ENCODE assay signal across 1 cellular context in genomic region chr22:27792452-27793165, GRCh38.
TF ChIP-seq lines count a peak whose summit lies in the region.

No MANE protein-coding gene starts in this region.

TF ChIP-seq in HEK293, 187 proteins besides CTCF, POLR2A, EP300 and RAD21 (continued from another document):
- TF ChIP-seq OSR2 (tag by site-specific recombination; IDR thresholded peaks at IDR 0.05) (peak; percentile 98), ZNF596 (tag by site-specific recombination; IDR thresholded peaks at IDR 0.05) (no peak), PRDM4 (tag by site-specific recombination; IDR thresholded peaks at IDR 0.05) (peak; percentile 27; the same call in 1 of the 2 replicates), ZNF692 (tag by site-specific recombination; IDR thresholded peaks at IDR 0.05) (0 out of 2 replicates have a peak, but pooled peaks have one; percentile 16), ZNF843 (tag by site-specific recombination; IDR thresholded peaks at IDR 0.05) (0 out of 2 replicates have a peak, but pooled peaks have one; percentile 36), ZNF629 (tag by site-specific recombination; IDR thresholded peaks at IDR 0.05) (peak; percentile 39; the same call in 1 of the 2 replicates), ZBTB20 (tag by site-specific recombination; IDR thresholded peaks at IDR 0.05) (0 out of 2 replicates have a peak, but pooled peaks have one; percentile 22), GLIS1 (tag by site-specific recombination; IDR thresholded peaks at IDR 0.05) (peak; percentile 96), ZFHX2 (tag by site-specific recombination; conservative IDR thresholded peaks at IDR 0.05) (no peak), ZNF792 (tag by site-specific recombination; IDR thresholded peaks at IDR 0.05) (no peak), WT1 (tag by site-specific recombination; IDR thresholded peaks at IDR 0.05) (peak; percentile 97), ZBTB48 (tag by site-specific recombination; IDR thresholded peaks at IDR 0.05) (peak; percentile 83), PRDM6 (tag by site-specific recombination; IDR thresholded peaks at IDR 0.05) (peak; percentile 21; the same call in 1 of the 2 replicates), ZNF366 (tag by site-specific recombination; conservative IDR thresholded peaks at IDR 0.05) (peak; percentile 32; the same call in 1 of the 2 replicates), SP7 (tag by site-specific recombination; IDR thresholded peaks at IDR 0.05) (peak; percentile 90), ZIC2 (tag by site-specific recombination; IDR thresholded peaks at IDR 0.05) (peak; percentile 40; the same call in 1 of the 2 replicates), ZEB2 (tag by site-specific recombination; IDR thresholded peaks at IDR 0.05) (no peak), MZF1 (tag by site-specific recombination; IDR thresholded peaks at IDR 0.05; ENCODE audit: borderline replicate concordance) (peak; percentile 94; the same call in 1 of the 2 replicates), BCL11A (tag by site-specific recombination; IDR thresholded peaks at IDR 0.05; ENCODE audit: low read depth) (no peak), TCF7L2 (IDR thresholded peaks at IDR 0.05; ENCODE audit: borderline replicate concordance, low read depth, low read length) (peak; percentile 59), ZXDB (tag by site-specific recombination; IDR thresholded peaks at IDR 0.05) (peak; percentile 67), KLF8 (tag by site-specific recombination; IDR thresholded peaks at IDR 0.05) (peak; percentile 41), ZNF561 (tag by site-specific recombination; IDR thresholded peaks at IDR 0.05; ENCODE audit: borderline replicate concordance) (0 out of 2 replicates have a peak, but pooled peaks have one; percentile 43), PRDM10 (tag by site-specific recombination; IDR thresholded peaks at IDR 0.05) (peak; percentile 66), KLF10 (tag by site-specific recombination; IDR thresholded peaks at IDR 0.05) (peak; percentile 50; the same call in 1 of the 2 replicates)
- TF ChIP-seq, protein P1, sequence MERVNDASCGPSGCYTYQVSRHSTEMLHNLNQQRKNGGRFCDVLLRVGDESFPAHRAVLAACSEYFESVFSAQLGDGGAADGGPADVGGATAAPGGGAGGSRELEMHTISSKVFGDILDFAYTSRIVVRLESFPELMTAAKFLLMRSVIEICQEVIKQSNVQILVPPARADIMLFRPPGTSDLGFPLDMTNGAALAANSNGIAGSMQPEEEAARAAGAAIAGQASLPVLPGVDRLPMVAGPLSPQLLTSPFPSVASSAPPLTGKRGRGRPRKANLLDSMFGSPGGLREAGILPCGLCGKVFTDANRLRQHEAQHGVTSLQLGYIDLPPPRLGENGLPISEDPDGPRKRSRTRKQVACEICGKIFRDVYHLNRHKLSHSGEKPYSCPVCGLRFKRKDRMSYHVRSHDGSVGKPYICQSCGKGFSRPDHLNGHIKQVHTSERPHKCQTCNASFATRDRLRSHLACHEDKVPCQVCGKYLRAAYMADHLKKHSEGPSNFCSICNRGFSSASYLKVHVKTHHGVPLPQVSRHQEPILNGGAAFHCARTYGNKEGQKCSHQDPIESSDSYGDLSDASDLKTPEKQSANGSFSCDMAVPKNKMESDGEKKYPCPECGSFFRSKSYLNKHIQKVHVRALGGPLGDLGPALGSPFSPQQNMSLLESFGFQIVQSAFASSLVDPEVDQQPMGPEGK (tag by site-specific recombination; IDR thresholded peaks at IDR 0.05) = peak; percentile 68
- TF ChIP-seq, protein P2, sequence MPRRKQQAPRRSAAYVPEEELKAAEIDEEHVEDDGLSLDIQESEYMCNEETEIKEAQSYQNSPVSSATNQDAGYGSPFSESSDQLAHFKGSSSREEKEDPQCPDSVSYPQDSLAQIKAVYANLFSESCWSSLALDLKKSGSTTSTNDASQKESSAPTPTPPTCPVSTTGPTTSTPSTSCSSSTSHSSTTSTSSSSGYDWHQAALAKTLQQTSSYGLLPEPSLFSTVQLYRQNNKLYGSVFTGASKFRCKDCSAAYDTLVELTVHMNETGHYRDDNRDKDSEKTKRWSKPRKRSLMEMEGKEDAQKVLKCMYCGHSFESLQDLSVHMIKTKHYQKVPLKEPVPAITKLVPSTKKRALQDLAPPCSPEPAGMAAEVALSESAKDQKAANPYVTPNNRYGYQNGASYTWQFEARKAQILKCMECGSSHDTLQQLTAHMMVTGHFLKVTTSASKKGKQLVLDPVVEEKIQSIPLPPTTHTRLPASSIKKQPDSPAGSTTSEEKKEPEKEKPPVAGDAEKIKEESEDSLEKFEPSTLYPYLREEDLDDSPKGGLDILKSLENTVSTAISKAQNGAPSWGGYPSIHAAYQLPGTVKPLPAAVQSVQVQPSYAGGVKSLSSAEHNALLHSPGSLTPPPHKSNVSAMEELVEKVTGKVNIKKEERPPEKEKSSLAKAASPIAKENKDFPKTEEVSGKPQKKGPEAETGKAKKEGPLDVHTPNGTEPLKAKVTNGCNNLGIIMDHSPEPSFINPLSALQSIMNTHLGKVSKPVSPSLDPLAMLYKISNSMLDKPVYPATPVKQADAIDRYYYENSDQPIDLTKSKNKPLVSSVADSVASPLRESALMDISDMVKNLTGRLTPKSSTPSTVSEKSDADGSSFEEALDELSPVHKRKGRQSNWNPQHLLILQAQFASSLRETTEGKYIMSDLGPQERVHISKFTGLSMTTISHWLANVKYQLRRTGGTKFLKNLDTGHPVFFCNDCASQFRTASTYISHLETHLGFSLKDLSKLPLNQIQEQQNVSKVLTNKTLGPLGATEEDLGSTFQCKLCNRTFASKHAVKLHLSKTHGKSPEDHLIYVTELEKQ (tag by site-specific recombination; IDR thresholded peaks at IDR 0.05; ENCODE audit: borderline replicate concordance) = peak; percentile 50; the same call in 1 of the 2 replicates
- TF ChIP-seq, protein P3, sequence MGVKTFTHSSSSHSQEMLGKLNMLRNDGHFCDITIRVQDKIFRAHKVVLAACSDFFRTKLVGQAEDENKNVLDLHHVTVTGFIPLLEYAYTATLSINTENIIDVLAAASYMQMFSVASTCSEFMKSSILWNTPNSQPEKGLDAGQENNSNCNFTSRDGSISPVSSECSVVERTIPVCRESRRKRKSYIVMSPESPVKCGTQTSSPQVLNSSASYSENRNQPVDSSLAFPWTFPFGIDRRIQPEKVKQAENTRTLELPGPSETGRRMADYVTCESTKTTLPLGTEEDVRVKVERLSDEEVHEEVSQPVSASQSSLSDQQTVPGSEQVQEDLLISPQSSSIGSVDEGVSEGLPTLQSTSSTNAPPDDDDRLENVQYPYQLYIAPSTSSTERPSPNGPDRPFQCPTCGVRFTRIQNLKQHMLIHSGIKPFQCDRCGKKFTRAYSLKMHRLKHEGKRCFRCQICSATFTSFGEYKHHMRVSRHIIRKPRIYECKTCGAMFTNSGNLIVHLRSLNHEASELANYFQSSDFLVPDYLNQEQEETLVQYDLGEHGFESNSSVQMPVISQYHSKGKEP (tag by site-specific recombination; IDR thresholded peaks at IDR 0.05) = 0 out of 2 replicates have a peak, but pooled peaks have one; percentile 45
